ENCODE assay signal across 19 cellular contexts in genomic region chr7:137097111-137097510, GRCh38.
"Had no signal": no experiment of that assay in that cellular context is flagged by ENCODE, and none has a peak within 500 bp of the region (broad histone marks: within the 10 kb centered on the region; RNA-seq: fewer than 3 reads in every experiment).

No MANE protein-coding gene starts in this region.

- H3K4me1 ChIP-seq: adrenal gland, tibial nerve had no signal

- H3K9me3 ChIP-seq: adrenal gland, tibial nerve had no signal

- DNase-seq: activated CD4-positive, alpha-beta T cell treated with anti-CD3 and anti-CD28 coated beads for 1 hour; activated CD4-positive, alpha-beta T cell treated with anti-CD3 and anti-CD28 coated beads, Interleukin-2, amount 50 U/mL, for 48 hours; activated effector memory CD4-positive, alpha-beta T cell treated with Interleukin-2 at 50 U/mL for 16 hours; activated naive CD4-positive, alpha-beta T cell treated with anti-CD3 and anti-CD28 coated beads, Interleukin-2, amount 50 U/mL, for 16 hours; adrenal gland; cerebellar nuclear complex; effector memory CD4-positive, alpha-beta T cell; hypothalamus; mesenchymal stem cell; natural killer cell; posterior cingulate gyrus; retina; stimulated activated CD4-positive, alpha-beta T cell treated with anti-CD3 and anti-CD28 coated beads, Interleukin-4, amount 100 ng/mL, for 4 hours; stimulated activated CD8-positive, alpha-beta memory T cell treated with anti-CD3 and anti-CD28 coated beads, Interleukin-4, amount 100 ng/mL, for 48 hours; stimulated activated naive CD4-positive, alpha-beta T cell treated with Interleukin-2 at 50 U/mL for 16 hours; substantia nigra had no signal

- H3K27ac ChIP-seq: adrenal gland, skin epidermis, tibial nerve, VCaP had no signal

- H3K36me3 ChIP-seq: adrenal gland, tibial nerve had no signal

- H3K4me3 ChIP-seq: adrenal gland, skin epidermis, tibial nerve had no signal

- H3K27me3 ChIP-seq: adrenal gland, tibial nerve had no signal

- ATAC-seq: natural killer cell had no signal
